12 cellular contexts compared by ENCODE assay signal in the genomic region with DNA sequence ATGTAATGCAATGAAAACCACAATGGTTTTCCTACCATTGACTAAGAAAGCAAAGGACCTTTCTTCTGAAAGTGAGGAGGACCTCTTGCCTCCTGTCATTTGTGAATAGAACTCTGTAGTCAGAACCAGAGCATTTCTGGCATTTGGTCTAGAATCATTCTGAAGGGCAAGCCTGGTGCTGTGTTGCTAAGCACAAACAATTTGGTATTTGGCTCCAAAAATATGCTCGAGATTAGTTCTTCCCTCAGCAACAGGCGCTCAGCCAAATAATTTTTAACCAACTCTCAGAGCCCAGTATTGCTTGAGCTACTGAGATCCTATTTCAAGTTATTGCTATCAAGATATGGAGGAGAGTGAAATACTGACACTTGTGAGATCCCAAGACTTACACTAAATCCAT.
DNase-seq lines count a peak whose midpoint lies in the region; FAIRE-seq and TF ChIP-seq lines count a peak whose summit lies in the region.
"Had no signal": no experiment of that assay in that cellular context is flagged by ENCODE, and none has a peak within 500 bp of the region (broad histone marks: within the 10 kb centered on the region; RNA-seq: fewer than 3 reads in every experiment).

No MANE protein-coding gene starts in this region.

- no peaks in the 10 kb centered on the region for H3K27me3 ChIP-seq in dorsolateral prefrontal cortex

- no peaks in the 10 kb centered on the region for H3K36me3 Mint-ChIP-seq in mesothelial cell of epicardium
- H3K36me3 Mint-ChIP-seq: activated naive CD8-positive, alpha-beta T cell treated with anti-CD3 and anti-CD28 coated beads, Interleukin-2, amount 10 ng/mL, durations not matched to agents 7 days and 5 days; CD8-positive, alpha-beta memory T cell; IgD-negative memory B cell had no signal

- peaks cover 5% of the 10 kb centered on the region for H3K9me3 Mint-ChIP-seq in mesothelial cell of epicardium
- H3K9me3 Mint-ChIP-seq: activated naive CD8-positive, alpha-beta T cell treated with anti-CD3 and anti-CD28 coated beads, Interleukin-2, amount 10 ng/mL, durations not matched to agents 7 days and 5 days had no signal

- no peak overlapping the region for H3K4me3 Mint-ChIP-seq in mesothelial cell of epicardium
- H3K4me3 Mint-ChIP-seq: activated naive CD8-positive, alpha-beta T cell treated with anti-CD3 and anti-CD28 coated beads, Interleukin-2, amount 10 ng/mL, durations not matched to agents 7 days and 5 days; CD8-positive, alpha-beta memory T cell; IgD-negative memory B cell had no signal

- no peak for TF ChIP-seq CTCF in dorsolateral prefrontal cortex (IDR thresholded peaks at IDR 0.05 in 54 of 56, conservative IDR thresholded peaks at IDR 0.05 in 2 of 56; ENCODE audit: low read depth in 1 of 56, partially characterized antibody in 56 of 56)
- no peak for TF ChIP-seq CTCF in mesothelial cell of epicardium (IDR thresholded peaks at IDR 0.05; ENCODE audit: unreplicated experiment)
- no peak for TF ChIP-seq CTCF in GM13976 (IDR thresholded peaks at IDR 0.05; ENCODE audit: borderline replicate concordance, control extremely low read depth, extremely low read depth, insufficient read depth, missing control alignments)

- peak overlapping the region in 2 of 59 donors; percentile 6 to 12 for H3K4me3 ChIP-seq in dorsolateral prefrontal cortex

- peaks cover 43% of the 10 kb centered on the region for H3K4me1 Mint-ChIP-seq in mesothelial cell of epicardium
- H3K4me1 Mint-ChIP-seq: activated naive CD8-positive, alpha-beta T cell treated with anti-CD3 and anti-CD28 coated beads, Interleukin-2, amount 10 ng/mL, durations not matched to agents 7 days and 5 days; CD8-positive, alpha-beta memory T cell; IgD-negative memory B cell had no signal

- H3K27ac Mint-ChIP-seq in mesothelial cell of epicardium = peak overlapping the region; percentile 88
- H3K27ac Mint-ChIP-seq: activated naive CD8-positive, alpha-beta T cell treated with anti-CD3 and anti-CD28 coated beads, Interleukin-2, amount 10 ng/mL, durations not matched to agents 7 days and 5 days; CD8-positive, alpha-beta memory T cell; IgD-negative memory B cell had no signal

- no peaks in the 10 kb centered on the region for H3K27me3 Mint-ChIP-seq in mesothelial cell of epicardium (ENCODE audit: low read depth)
- H3K27me3 Mint-ChIP-seq: IgD-negative memory B cell had no signal

- intact Hi-C loops in dorsolateral prefrontal cortex (cut with DNase I) = loop anchor here (10.0 kb wide), 2 partner anchors 51 to 69 kb away; partner anchors contain the start of gene SNCA (in 1 of the 2)

- in situ Hi-C loops in GM13976 (cut with MboI; ENCODE audit: low sequenced_read_pairs, unreplicated experiment) = no loop called here

- peak overlapping the region in 37 of 59 donors; percentile 8 to 75 (median 44) for H3K27ac ChIP-seq in dorsolateral prefrontal cortex

- no peak for FAIRE-seq in GM19239 (lab: Jason Lieb, UNC)

- DNase-seq in Ammon's horn (ENCODE audit: low spot score) = peak; percentile 72
- DNase-seq in NCI-H446 treated with DMSO at 0.1 percent for 48 hours (lab: John Stamatoyannopoulos, UW) = peak; percentile 94
- DNase-seq in dorsolateral prefrontal cortex = peak in 1 of 10 donors; percentile 76
- no peak for DNase-seq in mesothelial cell of epicardium (ENCODE audit: low spot score in 2 of 2, unreplicated experiment in 2 of 2)
- no peak for DNase-seq in GM19239 (ENCODE audit: insufficient read length, low spot score)
- DNase-seq in NCI-H524 (lab: John Stamatoyannopoulos, UW) = no peak
- no peak for DNase-seq in central memory CD4-positive, alpha-beta T cell
- DNase-seq in GM13976 (ENCODE audit: low spot score) = no peak
- DNase-seq: activated naive CD8-positive, alpha-beta T cell treated with anti-CD3 and anti-CD28 coated beads, Interleukin-2, amount 10 ng/mL, durations not matched to agents 7 days and 5 days; CD8-positive, alpha-beta memory T cell; NCI-H748 treated with DMSO at 0.1 percent for 48 hours had no signal

Comparison
In these comparisons a context has a peak if more than half of its experiments do, and no peak if none do; other contexts are left out.
1. DNase-seq: peak in Ammon's horn (single experiment) and NCI-H446 treated with DMSO at 0.1 percent for 48 hours (single experiment); none in mesothelial cell of epicardium (0 of 2), GM19239 (single experiment), NCI-H524 (0 of 2), central memory CD4-positive, alpha-beta T cell (single experiment) and GM13976 (single experiment).